1 cellular context compared by ENCODE assay signal in genomic region chr1:220696863-220697231, GRCh38.
TF ChIP-seq lines count a peak whose summit lies in the region.

No MANE protein-coding gene starts in this region.

TF ChIP-seq in IMR-90, 13 proteins besides CTCF, POLR2A, EP300 and RAD21 (continued from another document):
- TF ChIP-seq USF2 (IDR thresholded peaks at IDR 0.05; ENCODE audit: low read depth, low read length) (no peak), RFX5 (IDR thresholded peaks at IDR 0.05; ENCODE audit: low read depth, low read length) (no peak), CEBPB (IDR thresholded peaks at IDR 0.05; ENCODE audit: low read depth, low read length) (no peak)
